In the genomic region with DNA sequence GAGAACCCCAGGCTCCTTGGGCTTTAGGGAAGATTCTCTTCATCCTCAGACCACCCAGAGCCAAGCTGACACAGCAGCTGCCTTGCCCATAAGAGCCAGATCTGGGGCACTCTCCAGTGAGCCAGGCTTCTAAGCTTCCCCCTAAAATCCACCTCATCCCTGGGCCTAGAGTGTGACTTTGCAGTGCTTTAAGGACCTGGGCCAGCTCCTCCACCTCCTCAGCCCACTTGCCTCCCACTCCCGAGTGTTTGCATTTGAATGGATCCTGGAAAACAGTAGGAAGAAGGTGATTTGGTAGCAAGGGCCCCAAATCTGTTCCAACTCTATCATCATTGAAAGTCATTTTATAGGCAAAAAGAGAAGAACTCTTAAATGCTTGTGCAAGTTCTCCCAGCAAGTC, we compare ENCODE assay signal across 13 cellular contexts.
DNase-seq lines count a peak whose midpoint lies in the region; ATAC-seq and TF ChIP-seq lines count a peak whose summit lies in the region.
"Had no signal": no experiment of that assay in that cellular context is flagged by ENCODE, and none has a peak within 500 bp of the region (broad histone marks: within the 10 kb centered on the region; RNA-seq: fewer than 3 reads in every experiment).

No MANE protein-coding gene starts in this region.

- H3K27ac ChIP-seq in CD4-positive, alpha-beta T cell (ENCODE audit: low read depth, low read length): no peak overlapping the region
- no peak overlapping the region for H3K27ac ChIP-seq in CD8-positive, alpha-beta T cell (ENCODE audit: low read depth, low read length)
- no peak overlapping the region for H3K27ac ChIP-seq in esophagus squamous epithelium
- H3K27ac ChIP-seq: A549, C4-2B, HL-60 had no signal

- ATAC-seq in CD4-positive, alpha-beta T cell (ENCODE audit: poor library complexity): no peak
- no peak for ATAC-seq in CD8-positive, alpha-beta T cell
- ATAC-seq in WTC11: peak; percentile 74
- no peak for ATAC-seq in GM18870 (IDR thresholded peaks at IDR 0.05; ENCODE audit: unreplicated experiment)
- ATAC-seq: A549, K562 had no signal

- DNase-seq in CD4-positive, alpha-beta T cell: no peak
- peak in 1 of 7 experiments; percentile 44 for DNase-seq in CD8-positive, alpha-beta T cell
- DNase-seq in WTC11 (ENCODE audit: low spot score) (no peak), iPS-NIHi11 (ENCODE audit: low spot score) (peak; percentile 49), esophagus squamous epithelium (lab: John Stamatoyannopoulos, UW) (no peak), NCI-H1417 treated with DMSO at 0.1 percent for 48 hours (lab: John Stamatoyannopoulos, UW) (no peak)
- DNase-seq: BE2C, HCEC 1CT had no signal

- H3K4me1 Mint-ChIP-seq in CD4-positive, alpha-beta T cell (ENCODE audit: low read depth): peaks cover 52% of the 10 kb centered on the region
- peaks cover 54% of the 10 kb centered on the region for H3K4me1 Mint-ChIP-seq in CD8-positive, alpha-beta T cell (ENCODE audit: low read depth)
- peaks cover 73% of the 10 kb centered on the region for H3K4me1 Mint-ChIP-seq in WTC11

- no peaks in the 10 kb centered on the region for H3K36me3 Mint-ChIP-seq in CD4-positive, alpha-beta T cell (ENCODE audit: low read depth)
- H3K36me3 Mint-ChIP-seq in CD8-positive, alpha-beta T cell: no peaks in the 10 kb centered on the region
- H3K36me3 Mint-ChIP-seq in WTC11: no peaks in the 10 kb centered on the region; the same call in 1 of the 2 replicates

- H3K27me3 ChIP-seq in CD4-positive, alpha-beta T cell (ENCODE audit: control insufficient read depth, insufficient read depth, low read length): no peaks in the 10 kb centered on the region
- no peaks in the 10 kb centered on the region for H3K27me3 ChIP-seq in CD8-positive, alpha-beta T cell (ENCODE audit: insufficient read depth, low read length)
- peaks cover 0 to 32% (median 0%) of the 10 kb centered on the region in 4 donors for H3K27me3 ChIP-seq in esophagus squamous epithelium

- POLR2A ChIA-PET in CD4-positive, alpha-beta T cell (lab: Charles Lee): interaction anchor here (0.8 to 9.4 kb wide), 5 partner anchors 9 to 154 kb away, joined by 3 to 160 read pairs (median 6); no protein-coding TSS in a partner anchor
- POLR2A ChIA-PET in CD8-positive, alpha-beta T cell (lab: Charles Lee): interaction anchor here (0.7 to 1.1 kb wide), 2 partner anchors 23 to 109 kb away, joined by 3 to 5 read pairs; no protein-coding TSS in a partner anchor
- POLR2A ChIA-PET in WTC11 (lab: Charles Lee): interaction anchor here (0.6 kb wide), 1 partner anchor 205 kb away, joined by 3 read pairs; no protein-coding TSS in a partner anchor

- H3K4me3 ChIP-seq in CD8-positive, alpha-beta T cell (ENCODE audit: low read depth, low read length): no peak overlapping the region
- H3K4me3 ChIP-seq in esophagus squamous epithelium: no peak overlapping the region
- H3K4me3 ChIP-seq: A549, K562 had no signal

- H3K27ac Mint-ChIP-seq in CD4-positive, alpha-beta T cell: peak overlapping the region; percentile 78
- H3K27ac Mint-ChIP-seq in CD8-positive, alpha-beta T cell: peak overlapping the region; percentile 66
- H3K27ac Mint-ChIP-seq in WTC11: no peak overlapping the region

- no peaks in the 10 kb centered on the region for H3K9me3 ChIP-seq in CD4-positive, alpha-beta T cell (ENCODE audit: control insufficient read depth, low read length)
- no peaks in the 10 kb centered on the region for H3K9me3 ChIP-seq in CD8-positive, alpha-beta T cell (ENCODE audit: low read length)
- no peaks in the 10 kb centered on the region for H3K9me3 ChIP-seq in esophagus squamous epithelium
- H3K9me3 ChIP-seq: A549, BE2C had no signal

- H3K9me3 Mint-ChIP-seq in CD4-positive, alpha-beta T cell: no peaks in the 10 kb centered on the region
- H3K9me3 Mint-ChIP-seq in CD8-positive, alpha-beta T cell: no peaks in the 10 kb centered on the region
- peaks cover 7% of the 10 kb centered on the region for H3K9me3 Mint-ChIP-seq in WTC11

- H3K4me3 Mint-ChIP-seq in CD4-positive, alpha-beta T cell: no peak overlapping the region
- no peak overlapping the region for H3K4me3 Mint-ChIP-seq in CD8-positive, alpha-beta T cell
- no peak overlapping the region for H3K4me3 Mint-ChIP-seq in WTC11

- CTCF ChIA-PET in CD4-positive, alpha-beta T cell (lab: Charles Lee): no interaction called here
- CTCF ChIA-PET in CD8-positive, alpha-beta T cell (lab: Charles Lee): interaction anchor here (0.8 to 1.1 kb wide), 3 partner anchors 153 to 199 kb away, joined by 3 to 4 read pairs (median 4); no protein-coding TSS in a partner anchor
- CTCF ChIA-PET in WTC11 (lab: Charles Lee): interaction anchor here (1.0 to 2.1 kb wide), 4 partner anchors 22 to 156 kb away, joined by 3 to 5 read pairs (median 5); no protein-coding TSS in a partner anchor

- H3K36me3 ChIP-seq in CD8-positive, alpha-beta T cell (ENCODE audit: insufficient read depth, low read length): no peaks in the 10 kb centered on the region
- no peaks in the 10 kb centered on the region for H3K36me3 ChIP-seq in esophagus squamous epithelium
- H3K36me3 ChIP-seq: BE2C had no signal

- H3K27me3 Mint-ChIP-seq in CD4-positive, alpha-beta T cell: no peaks in the 10 kb centered on the region
- no peaks in the 10 kb centered on the region for H3K27me3 Mint-ChIP-seq in CD8-positive, alpha-beta T cell (ENCODE audit: low read depth)
- peaks cover 8% of the 10 kb centered on the region for H3K27me3 Mint-ChIP-seq in WTC11 (ENCODE audit: low read depth)

- TF ChIP-seq POLR2A in esophagus squamous epithelium (IDR thresholded peaks at IDR 0.05): no peak

- TF ChIP-seq CTCF in CD4-positive, alpha-beta T cell (IDR thresholded peaks at IDR 0.05): no peak
- TF ChIP-seq CTCF in CD8-positive, alpha-beta T cell (IDR thresholded peaks at IDR 0.05): no peak
- TF ChIP-seq CTCF in WTC11 (IDR thresholded peaks at IDR 0.05): no peak
- TF ChIP-seq CTCF in esophagus squamous epithelium (IDR thresholded peaks at IDR 0.05): no peak

- WGBS in esophagus squamous epithelium, 2 donors: 80% methylated on average over 1 of the region's 1 CpG; no CpG with 5 or more reads in 1 of the 2 donors

- peaks cover 28% of the 10 kb centered on the region for H3K4me1 ChIP-seq in CD8-positive, alpha-beta T cell (ENCODE audit: insufficient read depth, low read length)
- H3K4me1 ChIP-seq in esophagus squamous epithelium: no peaks in the 10 kb centered on the region
- H3K4me1 ChIP-seq: A549, BE2C had no signal

- intact Hi-C loops in CD4-positive, alpha-beta T cell (cut with DNase I, micrococcal nuclease): loop anchor here in 1 of 2 experiments (5.0 kb wide), 1 partner anchor 153 kb away; no protein-coding TSS in a partner anchor
- intact Hi-C loops in CD8-positive, alpha-beta T cell (cut with DNase I, micrococcal nuclease): loop anchor here in 1 of 2 experiments (10.0 kb wide), 1 partner anchor 1206 kb away; a partner anchor contains a TSS
- intact Hi-C loops in esophagus squamous epithelium (cut with DNase I): no loop called here

TF ChIP-seq in WTC11, 78 proteins besides CTCF, POLR2A, EP300 and RAD21:
- TF ChIP-seq, protein P1, sequence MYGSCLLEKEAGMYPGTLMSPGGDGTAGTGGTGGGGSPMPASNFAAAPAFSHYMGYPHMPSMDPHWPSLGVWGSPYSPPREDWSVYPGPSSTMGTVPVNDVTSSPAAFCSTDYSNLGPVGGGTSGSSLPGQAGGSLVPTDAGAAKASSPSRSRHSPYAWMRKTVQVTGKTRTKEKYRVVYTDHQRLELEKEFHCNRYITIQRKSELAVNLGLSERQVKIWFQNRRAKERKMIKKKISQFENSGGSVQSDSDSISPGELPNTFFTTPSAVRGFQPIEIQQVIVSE (CRISPR knock-in tag; IDR thresholded peaks at IDR 0.05; ENCODE audit: borderline replicate concordance): no peak
